In genomic region chr16:71853413-71853812, GRCh38 we compare ENCODE assay signal across 12 cellular contexts. TPM values are rescaled to one million over a fixed set of nuclear protein-coding genes. Genes with fewer than 3 reads are reported as not detected.
A peak's percentile ranks its signal among the peaks of the same experiment; 100 is the strongest.
DNase-seq lines count a peak whose midpoint lies in the region; ATAC-seq and TF ChIP-seq lines count a peak whose summit lies in the region.
"Had no signal": no experiment of that assay in that cellular context is flagged by ENCODE, and none has a peak within 500 bp of the region (broad histone marks: within the 10 kb centered on the region; RNA-seq: fewer than 3 reads in every experiment).

No MANE protein-coding gene starts in this region.

- H3K36me3 Mint-ChIP-seq in activated T-helper 1 cell treated with anti-CD3 and anti-CD28 coated beads, Interleukin-12 subunit alpha, Interleukin-12 subunit beta, Interleukin-2, Interleukin-4 antibody, amounts not matched to agents 30 ng/mL and 10 ng/mL and 1 ng/mL, durations not matched to agents 14 hours and 24 hours and 36 hours (ENCODE audit: low read depth), result peaks cover 32% of the 10 kb centered on the region

- intact Hi-C loops in activated T-helper 1 cell treated with anti-CD3 and anti-CD28 coated beads, Interleukin-12 subunit alpha, Interleukin-12 subunit beta, Interleukin-2, Interleukin-4 antibody, amounts not matched to agents 30 ng/mL and 10 ng/mL and 1 ng/mL, durations not matched to agents 14 hours and 24 hours and 36 hours (cut with micrococcal nuclease), result no loop called here

- no peaks in the 10 kb centered on the region for H3K9me3 Mint-ChIP-seq in activated T-helper 1 cell treated with anti-CD3 and anti-CD28 coated beads, Interleukin-12 subunit alpha, Interleukin-12 subunit beta, Interleukin-2, Interleukin-4 antibody, amounts not matched to agents 30 ng/mL and 10 ng/mL and 1 ng/mL, durations not matched to agents 14 hours and 24 hours and 36 hours
- no peaks in the 10 kb centered on the region for H3K9me3 Mint-ChIP-seq in stimulated activated naive CD8-positive, alpha-beta T cell treated with anti-CD3 and anti-CD28 coated beads, Interleukin-15, amount 100 ng/mL, for 72 hours

- peaks cover 57% of the 10 kb centered on the region for H3K4me1 Mint-ChIP-seq in activated T-helper 1 cell treated with anti-CD3 and anti-CD28 coated beads, Interleukin-12 subunit alpha, Interleukin-12 subunit beta, Interleukin-2, Interleukin-4 antibody, amounts not matched to agents 30 ng/mL and 10 ng/mL and 1 ng/mL, durations not matched to agents 14 hours and 24 hours and 36 hours (ENCODE audit: low read depth)
- peaks cover 63% of the 10 kb centered on the region for H3K4me1 Mint-ChIP-seq in stimulated activated naive CD8-positive, alpha-beta T cell treated with anti-CD3 and anti-CD28 coated beads, Interleukin-15, amount 100 ng/mL, for 72 hours

- no peak overlapping the region for H3K27ac Mint-ChIP-seq in activated T-helper 1 cell treated with anti-CD3 and anti-CD28 coated beads, Interleukin-12 subunit alpha, Interleukin-12 subunit beta, Interleukin-2, Interleukin-4 antibody, amounts not matched to agents 30 ng/mL and 10 ng/mL and 1 ng/mL, durations not matched to agents 14 hours and 24 hours and 36 hours
- peak overlapping the region in 1 of 2 donors; percentile 29 for H3K27ac Mint-ChIP-seq in stimulated activated naive CD8-positive, alpha-beta T cell treated with anti-CD3 and anti-CD28 coated beads, Interleukin-15, amount 100 ng/mL, for 72 hours

- H3K4me3 Mint-ChIP-seq in activated T-helper 1 cell treated with anti-CD3 and anti-CD28 coated beads, Interleukin-12 subunit alpha, Interleukin-12 subunit beta, Interleukin-2, Interleukin-4 antibody, amounts not matched to agents 30 ng/mL and 10 ng/mL and 1 ng/mL, durations not matched to agents 14 hours and 24 hours and 36 hours, result peak overlapping the region; percentile 16
- no peak overlapping the region for H3K4me3 Mint-ChIP-seq in stimulated activated naive CD8-positive, alpha-beta T cell treated with anti-CD3 and anti-CD28 coated beads, Interleukin-15, amount 100 ng/mL, for 72 hours

- no peak for TF ChIP-seq CTCF in GM12864 (IDR thresholded peaks at IDR 0.05; ENCODE audit: low read depth, low read length, missing control alignments)

- DNase-seq in GM12864 (ENCODE audit: low read depth) (peak; percentile 81), kidney glomerular epithelial cell (lab: John Stamatoyannopoulos, UW) (no peak), activated gamma-delta T cell (lab: John Stamatoyannopoulos, UW) (no peak)
- no peak for DNase-seq in activated T-helper 1 cell treated with anti-CD3 and anti-CD28 coated beads, Interleukin-12 subunit alpha, Interleukin-12 subunit beta, Interleukin-2, Interleukin-4 antibody, amounts not matched to agents 30 ng/mL and 10 ng/mL and 1 ng/mL, durations not matched to agents 14 hours and 24 hours and 36 hours (ENCODE audit: low spot score)
- no peak for DNase-seq in stimulated activated naive CD8-positive, alpha-beta T cell treated with anti-CD3 and anti-CD28 coated beads, Interleukin-15, amount 100 ng/mL, for 72 hours
- DNase-seq: activated CD8-positive, alpha-beta memory T cell treated with anti-CD3 and anti-CD28 coated beads, Interleukin-2, amount 50 U/mL, for 4 hours; NCI-H1436; SIG-M5 had no signal

- H3K4me3 ChIP-seq in GM12864 (ENCODE audit: low read depth, low read length), result peak overlapping the region; percentile 0

- no peaks in the 10 kb centered on the region for H3K27me3 Mint-ChIP-seq in activated T-helper 1 cell treated with anti-CD3 and anti-CD28 coated beads, Interleukin-12 subunit alpha, Interleukin-12 subunit beta, Interleukin-2, Interleukin-4 antibody, amounts not matched to agents 30 ng/mL and 10 ng/mL and 1 ng/mL, durations not matched to agents 14 hours and 24 hours and 36 hours (ENCODE audit: insufficient read depth)
- H3K27me3 Mint-ChIP-seq in stimulated activated naive CD8-positive, alpha-beta T cell treated with anti-CD3 and anti-CD28 coated beads, Interleukin-15, amount 100 ng/mL, for 72 hours, result no peaks in the 10 kb centered on the region

- ATAC-seq in GM19324 (IDR thresholded peaks at IDR 0.05; ENCODE audit: low FRiP score, unreplicated experiment) (peak; percentile 68), HG02885 (IDR thresholded peaks at IDR 0.05; ENCODE audit: poor library complexity, unreplicated experiment) (peak; percentile 70), HG03097 (IDR thresholded peaks at IDR 0.05; ENCODE audit: low FRiP score, unreplicated experiment) (no peak)
- ATAC-seq in stimulated activated naive CD8-positive, alpha-beta T cell treated with anti-CD3 and anti-CD28 coated beads, Interleukin-15, amount 100 ng/mL, for 72 hours, result no peak
- ATAC-seq: HCT116 had no signal

RNA-seq across cellular contexts. Expression of gene ATXN1L, which starts 7.6 kb away (rescaled TPM):
- total RNA-seq in activated T-helper 1 cell treated with anti-CD3 and anti-CD28 coated beads, Interleukin-12 subunit alpha, Interleukin-12 subunit beta, Interleukin-2, Interleukin-4 antibody, amounts not matched to agents 30 ng/mL and 10 ng/mL and 1 ng/mL, durations not matched to agents 14 hours and 24 hours and 36 hours, result 20.1 and 20.6 TPM in 2 replicates

RNA-seq across cellular contexts. Expression of gene ZNF821, which starts 30.6 kb away (rescaled TPM):
- total RNA-seq in activated T-helper 1 cell treated with anti-CD3 and anti-CD28 coated beads, Interleukin-12 subunit alpha, Interleukin-12 subunit beta, Interleukin-2, Interleukin-4 antibody, amounts not matched to agents 30 ng/mL and 10 ng/mL and 1 ng/mL, durations not matched to agents 14 hours and 24 hours and 36 hours, result 6.4 and 7.4 TPM in 2 replicates

RNA-seq across cellular contexts. Expression of gene IST1, which starts 41.9 kb away (rescaled TPM):
- 156 and 169 TPM in 2 replicates for total RNA-seq in activated T-helper 1 cell treated with anti-CD3 and anti-CD28 coated beads, Interleukin-12 subunit alpha, Interleukin-12 subunit beta, Interleukin-2, Interleukin-4 antibody, amounts not matched to agents 30 ng/mL and 10 ng/mL and 1 ng/mL, durations not matched to agents 14 hours and 24 hours and 36 hours

RNA-seq across cellular contexts. Expression of gene AP1G1, which starts 44.8 kb away (rescaled TPM):
- 85.5 and 90.7 TPM in 2 replicates for total RNA-seq in activated T-helper 1 cell treated with anti-CD3 and anti-CD28 coated beads, Interleukin-12 subunit alpha, Interleukin-12 subunit beta, Interleukin-2, Interleukin-4 antibody, amounts not matched to agents 30 ng/mL and 10 ng/mL and 1 ng/mL, durations not matched to agents 14 hours and 24 hours and 36 hours

Comparison
In these comparisons a context has a peak if more than half of its experiments do, and no peak if none do; other contexts are left out.
1. ATAC-seq: peak in GM19324 (single experiment) and HG02885 (single experiment); none in HG03097 (single experiment) and stimulated activated naive CD8-positive, alpha-beta T cell treated with anti-CD3 and anti-CD28 coated beads, Interleukin-15, amount 100 ng/mL, for 72 hours (single experiment).